In the genomic region with DNA sequence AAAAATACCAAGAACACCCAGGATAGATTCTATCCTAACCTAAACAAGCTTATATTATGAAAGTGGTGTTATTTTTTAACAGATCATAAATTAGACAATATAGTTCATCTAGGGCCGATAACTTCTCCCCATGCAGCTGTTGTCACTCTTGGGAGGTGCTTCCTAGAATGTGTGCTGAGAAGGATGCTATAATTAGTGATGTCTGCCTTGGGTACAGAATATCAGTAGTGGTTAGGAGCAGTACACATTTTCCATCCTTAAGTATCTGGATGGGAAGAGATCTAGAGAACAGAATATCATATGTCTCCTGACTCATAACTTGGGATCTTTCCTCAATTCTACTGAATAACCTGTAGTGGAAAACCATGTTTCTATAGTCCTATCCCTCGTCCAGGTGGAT, we compare ENCODE assay signal across 1 cellular context.
TF ChIP-seq lines count a peak whose summit lies in the region.

No MANE protein-coding gene starts in this region.

TF ChIP-seq in H1, 55 proteins besides CTCF, POLR2A, EP300 and RAD21:
- no peak for TF ChIP-seq SP1 (IDR thresholded peaks at IDR 0.05; ENCODE audit: low read depth, low read length)
